29 cellular contexts compared by ENCODE assay signal in the genomic region with DNA sequence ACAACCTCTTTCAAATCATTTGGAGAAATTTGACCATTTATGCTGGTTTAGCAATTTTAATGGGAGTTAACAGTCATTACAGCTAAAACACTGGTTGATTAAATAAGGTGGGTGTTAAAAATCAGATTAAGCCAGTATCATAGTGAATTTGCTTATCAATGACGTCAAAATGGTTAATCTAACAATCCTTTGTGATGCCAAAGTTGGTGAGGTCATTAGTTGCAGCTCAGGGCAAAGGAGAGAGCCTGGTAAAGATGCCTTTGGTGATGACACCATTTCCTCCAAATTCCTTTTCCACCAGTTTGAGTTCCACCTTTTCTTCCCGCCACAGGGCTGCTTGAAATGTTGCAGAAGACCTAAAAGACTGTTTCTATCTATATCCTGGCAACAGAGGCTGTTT.
"Had no signal": no experiment of that assay in that cellular context is flagged by ENCODE, and none has a peak within 500 bp of the region (broad histone marks: within the 10 kb centered on the region; RNA-seq: fewer than 3 reads in every experiment).

No MANE protein-coding gene starts in this region.

- H3K9ac ChIP-seq: SK-N-SH had no signal

- DNase-seq: Kasumi-1, MM.1S, MV-4-11, NCI-H1092, NCI-H1105, NCI-H1417 treated with DMSO at 0.1 percent for 48 hours, NCI-H1436 treated with DMSO at 0.1 percent for 48 hours, NCI-H1694 treated with DMSO at 0.1 percent for 48 hours, NCI-H187 treated with DMSO at 0.1 percent for 48 hours, NCI-H2029, NCI-H2081, NCI-H2171 treated with DMSO at 0.1 percent for 48 hours, NCI-H2227 treated with DMSO at 0.1 percent for 48 hours, NCI-H446 treated with DMSO at 0.1 percent for 48 hours, NCI-H510A treated with DMSO at 0.1 percent for 48 hours, NCI-H524 treated with DMSO at 0.1 percent for 48 hours, NCI-H69, NCI-H748 treated with DMSO at 0.1 percent for 48 hours, NCI-H82, OCI-M1, PC-3, Peyer's patch, Right ventricle myocardium superior, RPMI8226, SHP77 treated with DMSO at 0.1 percent for 48 hours, SK-N-SH, SW 1271, T-helper 1 cell had no signal

- H3K4me3 ChIP-seq: Peyer's patch, SJSA1 had no signal

- H3K4me1 ChIP-seq: Peyer's patch, SJSA1 had no signal

- H3K4me2 ChIP-seq: SK-N-SH had no signal

- H3K27ac ChIP-seq: Peyer's patch, SJSA1 had no signal

- H3K9me3 ChIP-seq: Peyer's patch, SJSA1, SK-N-SH had no signal

- H3K27me3 ChIP-seq: Peyer's patch, SJSA1 had no signal

- H3K36me3 ChIP-seq: Peyer's patch, SJSA1 had no signal

- ATAC-seq: PC-3 had no signal
